1 cellular context compared by ENCODE assay signal in the genomic region with DNA sequence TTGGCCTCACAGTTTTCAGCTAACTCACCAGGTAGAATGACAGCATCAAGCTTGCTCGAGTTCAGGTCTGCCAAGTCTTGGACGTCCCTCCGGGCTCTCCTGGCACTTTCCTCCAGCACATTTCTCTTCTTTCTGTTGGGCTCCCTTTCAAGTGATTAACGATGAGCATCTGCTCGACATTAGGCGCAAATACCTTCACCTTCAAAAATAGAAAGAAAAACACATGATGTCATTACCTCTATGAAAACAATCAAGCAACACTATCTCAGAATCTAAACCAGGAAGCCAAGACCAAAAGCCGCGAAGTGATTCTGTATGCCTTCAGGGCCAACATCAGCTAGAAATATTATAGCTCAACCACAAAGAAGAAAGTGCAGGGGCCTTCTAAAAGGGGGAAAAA.
TF ChIP-seq lines count a peak whose summit lies in the region.

No MANE protein-coding gene starts in this region.

TF ChIP-seq in HepG2, 621 proteins besides CTCF, POLR2A, EP300 and RAD21:
- TF ChIP-seq ATF1 (CRISPR knock-in tag; IDR thresholded peaks at IDR 0.05) (no peak), ATF7 (IDR thresholded peaks at IDR 0.05) (peak; percentile 62), ATF7 (CRISPR knock-in tag; IDR thresholded peaks at IDR 0.05) (no peak)
